8 cellular contexts compared by ENCODE assay signal in the genomic region with DNA sequence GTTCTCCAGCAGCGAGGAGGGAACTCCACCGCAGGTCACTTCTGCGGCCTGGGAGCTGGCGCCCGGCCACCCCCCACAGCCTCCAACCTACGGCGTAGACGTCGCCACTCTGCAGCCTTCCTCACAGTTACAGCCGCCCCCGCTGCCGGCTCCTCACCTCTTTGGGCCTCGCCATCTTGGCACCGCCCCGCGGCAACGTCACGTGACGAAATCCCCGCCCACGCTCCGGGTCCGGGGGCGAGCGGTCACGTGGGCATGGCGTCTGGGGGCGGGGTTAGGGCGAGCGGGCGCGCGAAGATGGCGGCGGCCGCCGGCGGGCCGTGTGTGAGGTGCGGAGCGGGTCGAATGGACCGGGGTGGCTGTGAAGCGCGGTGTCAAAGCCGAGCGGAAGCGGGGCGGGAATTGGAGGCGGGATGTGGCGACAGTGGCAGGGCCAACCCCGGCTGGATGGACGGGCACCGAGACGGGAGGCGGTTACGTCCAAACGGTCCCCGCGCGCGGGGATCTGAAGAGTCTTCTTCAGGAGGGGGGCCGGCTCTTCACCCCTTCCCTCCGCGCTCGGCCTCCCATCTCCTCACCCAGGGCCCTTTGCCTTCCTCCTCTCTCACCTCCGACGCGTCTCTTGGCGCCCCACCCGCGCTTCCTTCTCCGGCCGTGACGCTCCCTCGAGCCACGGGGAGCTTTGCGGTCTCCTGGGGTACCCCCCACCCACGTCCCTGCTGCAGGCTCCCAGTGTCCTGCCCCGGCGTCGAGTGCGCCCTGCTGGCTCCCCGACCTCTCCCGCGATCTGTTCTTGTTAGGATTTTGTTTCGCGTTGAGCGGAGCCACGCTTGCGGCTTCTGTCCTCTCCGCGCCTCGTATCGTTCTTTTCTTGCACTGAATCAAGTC.
DNase-seq lines count a peak whose midpoint lies in the region; ATAC-seq and TF ChIP-seq lines count a peak whose summit lies in the region.

A gene (minus strand): TSS at position 181 of the 888 bp plus-strand sequence. CDS start 300 bp downstream, outside the sequence.
A gene with protein sequence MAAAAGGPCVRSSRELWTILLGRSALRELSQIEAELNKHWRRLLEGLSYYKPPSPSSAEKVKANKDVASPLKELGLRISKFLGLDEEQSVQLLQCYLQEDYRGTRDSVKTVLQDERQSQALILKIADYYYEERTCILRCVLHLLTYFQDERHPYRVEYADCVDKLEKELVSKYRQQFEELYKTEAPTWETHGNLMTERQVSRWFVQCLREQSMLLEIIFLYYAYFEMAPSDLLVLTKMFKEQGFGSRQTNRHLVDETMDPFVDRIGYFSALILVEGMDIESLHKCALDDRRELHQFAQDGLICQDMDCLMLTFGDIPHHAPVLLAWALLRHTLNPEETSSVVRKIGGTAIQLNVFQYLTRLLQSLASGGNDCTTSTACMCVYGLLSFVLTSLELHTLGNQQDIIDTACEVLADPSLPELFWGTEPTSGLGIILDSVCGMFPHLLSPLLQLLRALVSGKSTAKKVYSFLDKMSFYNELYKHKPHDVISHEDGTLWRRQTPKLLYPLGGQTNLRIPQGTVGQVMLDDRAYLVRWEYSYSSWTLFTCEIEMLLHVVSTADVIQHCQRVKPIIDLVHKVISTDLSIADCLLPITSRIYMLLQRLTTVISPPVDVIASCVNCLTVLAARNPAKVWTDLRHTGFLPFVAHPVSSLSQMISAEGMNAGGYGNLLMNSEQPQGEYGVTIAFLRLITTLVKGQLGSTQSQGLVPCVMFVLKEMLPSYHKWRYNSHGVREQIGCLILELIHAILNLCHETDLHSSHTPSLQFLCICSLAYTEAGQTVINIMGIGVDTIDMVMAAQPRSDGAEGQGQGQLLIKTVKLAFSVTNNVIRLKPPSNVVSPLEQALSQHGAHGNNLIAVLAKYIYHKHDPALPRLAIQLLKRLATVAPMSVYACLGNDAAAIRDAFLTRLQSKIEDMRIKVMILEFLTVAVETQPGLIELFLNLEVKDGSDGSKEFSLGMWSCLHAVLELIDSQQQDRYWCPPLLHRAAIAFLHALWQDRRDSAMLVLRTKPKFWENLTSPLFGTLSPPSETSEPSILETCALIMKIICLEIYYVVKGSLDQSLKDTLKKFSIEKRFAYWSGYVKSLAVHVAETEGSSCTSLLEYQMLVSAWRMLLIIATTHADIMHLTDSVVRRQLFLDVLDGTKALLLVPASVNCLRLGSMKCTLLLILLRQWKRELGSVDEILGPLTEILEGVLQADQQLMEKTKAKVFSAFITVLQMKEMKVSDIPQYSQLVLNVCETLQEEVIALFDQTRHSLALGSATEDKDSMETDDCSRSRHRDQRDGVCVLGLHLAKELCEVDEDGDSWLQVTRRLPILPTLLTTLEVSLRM (N-terminal part only) (plus strand): TSS at position 277 of the 888 bp plus-strand sequence. CDS start 21 bp downstream, at position 298.

- ATAC-seq in HG03175 (IDR thresholded peaks at IDR 0.05; ENCODE audit: unreplicated experiment), result peak; percentile 80

- in situ Hi-C loops in GM18951 (cut with MboI; ENCODE audit: low sequenced_read_pairs, unreplicated experiment), result no loop called here

- TF ChIP-seq CTCF in AG09309 (IDR thresholded peaks at IDR 0.05; ENCODE audit: control insufficient read depth, insufficient read depth, low read depth, low read length, missing control alignments), result no peak

- TF ChIP-seq POLR2A in GM18951 (IDR thresholded peaks at IDR 0.05; ENCODE audit: extremely low read depth, insufficient read depth, insufficient read length), result peak; percentile 98

- DNase-seq in AG09309 (ENCODE audit: low read depth), result peak; percentile 43
- DNase-seq in NCI-H345 treated with DMSO at 0.1 percent for 48 hours (lab: John Stamatoyannopoulos, UW; ENCODE audit: unreplicated experiment), result peak; percentile 90
- peak; percentile 99 for DNase-seq in activated CD4-positive, CD25-positive, alpha-beta regulatory T cell treated with anti-CD3 and anti-CD28 coated beads, Interleukin-2, amount 50 U/mL, for 16 hours (ENCODE audit: low read depth, low spot score)
- peak; percentile 96 for DNase-seq in central memory CD4-positive, alpha-beta T cell
- DNase-seq in islet precursor cell, result peak; percentile 96
- DNase-seq in stimulated activated CD4-positive, alpha-beta T cell treated with anti-CD3 and anti-CD28 coated beads, Interleukin-12 subunit alpha, Interleukin-12 subunit beta, amount 100 ng/mL, for 4 hours, result peak; percentile 100

- peak within 1 kb of the TSS; percentile 99 for H3K4me3 ChIP-seq in AG09309 (ENCODE audit: control insufficient read depth, low read depth, low read length)

Comparison
In these comparisons a context has a peak if more than half of its experiments do, and no peak if none do; other contexts are left out.
1. Peak in every context shown above with its lines: DNase-seq, ATAC-seq and H3K4me3 ChIP-seq.
2. DNase-seq: peak in every context shown above with its lines; median percentile 100 in stimulated activated CD4-positive, alpha-beta T cell treated with anti-CD3 and anti-CD28 coated beads, Interleukin-12 subunit alpha, Interleukin-12 subunit beta, amount 100 ng/mL, for 4 hours; 99 in activated CD4-positive, CD25-positive, alpha-beta regulatory T cell treated with anti-CD3 and anti-CD28 coated beads, Interleukin-2, amount 50 U/mL, for 16 hours; 96 in central memory CD4-positive, alpha-beta T cell; 96 in islet precursor cell; 90 in NCI-H345 treated with DMSO at 0.1 percent for 48 hours; 43 in AG09309.